12 cellular contexts compared by ENCODE assay signal in the genomic region with DNA sequence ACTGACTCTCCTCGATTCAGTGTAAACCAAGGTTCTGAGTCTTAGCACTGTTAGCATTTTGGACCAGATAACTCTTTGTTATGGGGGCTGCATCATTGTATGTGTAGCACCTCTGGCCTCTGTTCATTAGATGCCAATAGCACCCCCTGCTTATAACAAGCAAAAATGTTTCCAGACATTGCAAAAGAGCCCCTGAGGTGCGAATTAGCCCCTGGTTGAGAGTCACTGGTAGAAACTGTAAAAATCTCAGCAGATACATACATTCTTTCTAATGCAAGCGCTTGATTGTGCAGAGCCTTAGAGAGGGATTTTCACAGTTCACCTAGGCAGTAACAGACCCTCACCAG. TPM values are rescaled to one million over a fixed set of nuclear protein-coding genes. Genes with fewer than 3 reads are reported as not detected.
A peak's percentile ranks its signal among the peaks of the same experiment; 100 is the strongest.
DNase-seq lines count a peak whose midpoint lies in the region; ATAC-seq, FAIRE-seq and TF ChIP-seq lines count a peak whose summit lies in the region.
"Had no signal": no experiment of that assay in that cellular context is flagged by ENCODE, and none has a peak within 500 bp of the region (broad histone marks: within the 10 kb centered on the region; RNA-seq: fewer than 3 reads in every experiment).

No MANE protein-coding gene starts in this region.

- no peaks in the 10 kb centered on the region for H3K9me3 ChIP-seq in BLaER1 treated with 17β-estradiol and CSF1 and Interleukin-3, amounts not matched to agents 10 nM and 100 nM (replicated peaks in 1 of 11)
- no peaks in the 10 kb centered on the region for H3K9me3 ChIP-seq in PC-3 (ENCODE audit: low read length)
- H3K9me3 ChIP-seq in osteoblast (ENCODE audit: low read depth, low read length) = no peaks in the 10 kb centered on the region
- H3K9me3 ChIP-seq: testis had no signal

- no peaks in the 10 kb centered on the region for H3K27me3 ChIP-seq in BLaER1 treated with 17β-estradiol and CSF1 and Interleukin-3, amounts not matched to agents 10 nM and 100 nM
- no peaks in the 10 kb centered on the region for H3K27me3 ChIP-seq in PC-3 (ENCODE audit: low read length)
- H3K27me3 ChIP-seq in osteoblast (ENCODE audit: insufficient read depth, low read length) = no peaks in the 10 kb centered on the region
- H3K27me3 ChIP-seq: testis had no signal

- intact Hi-C loops in PC-3 (cut with micrococcal nuclease) = loop anchor here (2.0 to 5.0 kb wide), 3 partner anchors 206 to 438 kb away; no protein-coding TSS in a partner anchor

- H3K4me1 ChIP-seq in BLaER1 treated with 17β-estradiol and CSF1 and Interleukin-3, amounts not matched to agents 10 nM and 100 nM = peaks cover 73 to 97% (median 89%) of the 10 kb centered on the region in 10 experiments
- H3K4me1 ChIP-seq in PC-3 (ENCODE audit: insufficient read depth, low read length) (peaks cover 70% of the 10 kb centered on the region), osteoblast (ENCODE audit: insufficient read depth, low read length) (peaks cover 28% of the 10 kb centered on the region)

- no peaks in the 10 kb centered on the region for H3K9me2 ChIP-seq in PC-3 (replicated peaks; ENCODE audit: low read length)

- H3K36me3 Mint-ChIP-seq in glutamatergic neuron (ENCODE audit: unreplicated experiment) = no peaks in the 10 kb centered on the region

- no peak for ATAC-seq in PC-3
- no peak for ATAC-seq in GM19023 (IDR thresholded peaks at IDR 0.05; ENCODE audit: unreplicated experiment)
- no peak for ATAC-seq in HG02610 (IDR thresholded peaks at IDR 0.05; ENCODE audit: unreplicated experiment)
- ATAC-seq: left colon had no signal

- peaks cover 0 to 38% (median 0%) of the 10 kb centered on the region in 11 experiments; a peak in 7 of 22 replicates for H3K36me3 ChIP-seq in BLaER1 treated with 17β-estradiol and CSF1 and Interleukin-3, amounts not matched to agents 10 nM and 100 nM
- H3K36me3 ChIP-seq in PC-3 (ENCODE audit: low read depth, low read length) (no peaks in the 10 kb centered on the region), osteoblast (ENCODE audit: insufficient read depth, low read length) (no peaks in the 10 kb centered on the region)

- H4K20me1 ChIP-seq in BLaER1 treated with 17β-estradiol and CSF1 and Interleukin-3, amounts not matched to agents 10 nM and 100 nM = peaks cover 0 to 76% (median 10%) of the 10 kb centered on the region in 11 experiments; a peak in 14 of 22 replicates
- H4K20me1 ChIP-seq in PC-3 (ENCODE audit: low read length) (peaks cover 66% of the 10 kb centered on the region), osteoblast (ENCODE audit: insufficient read depth, low read length) (no peaks in the 10 kb centered on the region)

- H3K9ac ChIP-seq in BLaER1 treated with 17β-estradiol and CSF1 and Interleukin-3, amounts not matched to agents 10 nM and 100 nM = peak overlapping the region; percentile 29 to 88 (median 84); a peak in 21 of 22 replicates
- peak overlapping the region; percentile 41 for H3K9ac ChIP-seq in PC-3 (ENCODE audit: low read length)

- peak; percentile 27; the same call in 1 of the 2 replicates for TF ChIP-seq CTCF in PC-3 (conservative IDR thresholded peaks at IDR 0.05; ENCODE audit: low read depth, low read length)
- no peak for TF ChIP-seq CTCF in osteoblast (IDR thresholded peaks at IDR 0.05; ENCODE audit: extremely low read depth, low read depth, low read length)
- no peak for TF ChIP-seq CTCF in glutamatergic neuron (IDR thresholded peaks at IDR 0.05; ENCODE audit: partially characterized antibody, unreplicated experiment)

- H3K27ac ChIP-seq in BLaER1 treated with 17β-estradiol and CSF1 and Interleukin-3, amounts not matched to agents 10 nM and 100 nM = peak overlapping the region in 10 of 11 experiments; percentile 3 to 91 (median 57); a peak in 15 of 22 replicates
- H3K27ac ChIP-seq in PC-3 (ENCODE audit: low read length) (no peak overlapping the region), epithelial cell of prostate (peak overlapping the region; percentile 89), osteoblast (ENCODE audit: low read depth, low read length) (no peak overlapping the region)
- H3K27ac ChIP-seq: testis had no signal

- peak overlapping the region; percentile 64 to 84 (median 73) for H3K4me3 ChIP-seq in BLaER1 treated with 17β-estradiol and CSF1 and Interleukin-3, amounts not matched to agents 10 nM and 100 nM
- H3K4me3 ChIP-seq in PC-3 (ENCODE audit: low read length) (peak overlapping the region; percentile 73), osteoblast (ENCODE audit: insufficient read depth, low read length) (peak overlapping the region; percentile 83)
- H3K4me3 ChIP-seq: testis had no signal

- FAIRE-seq in RCC 7860 (lab: Jason Lieb, UNC) = no peak

- peaks cover 11% of the 10 kb centered on the region for H3K27me3 Mint-ChIP-seq in glutamatergic neuron (ENCODE audit: unreplicated experiment)

- H3K9me3 Mint-ChIP-seq in glutamatergic neuron (ENCODE audit: unreplicated experiment) = no peaks in the 10 kb centered on the region

- peak overlapping the region; percentile 88 to 99 (median 97) for H3K4me2 ChIP-seq in BLaER1 treated with 17β-estradiol and CSF1 and Interleukin-3, amounts not matched to agents 10 nM and 100 nM
- peak overlapping the region; percentile 89 for H3K4me2 ChIP-seq in PC-3 (ENCODE audit: low read length)
- peak overlapping the region; percentile 91 for H3K4me2 ChIP-seq in osteoblast (ENCODE audit: insufficient read depth, low read length)

- H2AFZ ChIP-seq in PC-3 (ENCODE audit: low read length) (no peak overlapping the region), osteoblast (ENCODE audit: low read length) (peak overlapping the region; percentile 39)

- peaks cover 75% of the 10 kb centered on the region for H3K79me2 ChIP-seq in PC-3 (ENCODE audit: low read length)
- peaks cover 68% of the 10 kb centered on the region for H3K79me2 ChIP-seq in osteoblast (ENCODE audit: insufficient read depth, low read length)

- H3F3A ChIP-seq in PC-3 (ENCODE audit: low read length, unreplicated experiment) = no peaks in the 10 kb centered on the region

- H3K27ac Mint-ChIP-seq in glutamatergic neuron (ENCODE audit: unreplicated experiment) = no peak overlapping the region

- DNase-seq in PC-3 (no peak), epithelial cell of prostate (ENCODE audit: low read depth, low spot score) (no peak), osteoblast (ENCODE audit: insufficient read length, low spot score, missing footprints) (no peak), RCC 7860 (ENCODE audit: low spot score) (no peak), glutamatergic neuron (no peak)
- DNase-seq: activated effector memory CD4-positive, alpha-beta T cell treated with anti-CD3 and anti-CD28 coated beads, Interleukin-2, amount 50 U/mL, for 16 hours; erythroblast; left colon; testis had no signal

- no TSS peak for BruUV-seq in PC-3 (replicated peaks; lab: Mats Ljungman, UMichigan)

- CTCF ChIA-PET in PC-3 (lab: Charles Lee) = interaction anchor here (0.5 to 3.3 kb wide), 8 partner anchors 88 to 296 kb away, joined by 3 to 33 read pairs (median 3); no protein-coding TSS in a partner anchor

- H3K4me1 Mint-ChIP-seq in glutamatergic neuron (ENCODE audit: low read depth, unreplicated experiment) = no peaks in the 10 kb centered on the region

- H3K4me3 Mint-ChIP-seq in glutamatergic neuron (ENCODE audit: unreplicated experiment) = no peak overlapping the region

- POLR2A ChIA-PET in PC-3 (lab: Charles Lee; ENCODE audit: unreplicated experiment) = interaction anchor here (0.6 to 0.7 kb wide), 2 partner anchors 141 to 167 kb away, joined by 3 to 5 read pairs; no protein-coding TSS in a partner anchor

RNA-seq across cellular contexts. Expression of gene ADRB2, which starts 2.8 kb away (rescaled TPM):
- total RNA-seq in PC-3 (2014; rRNA removed) = 41.1 and 42.1 TPM in 2 replicates
- under 0.01 and 0.29 TPM in 2 replicates for total RNA-seq in osteoblast
- total RNA-seq in glutamatergic neuron (ENCODE audit: unreplicated experiment) = not detected

Comparison
In these comparisons a context has a peak if more than half of its experiments do, and no peak if none do; other contexts are left out.
1. H3K27ac ChIP-seq: peak in BLaER1 treated with 17β-estradiol and CSF1 and Interleukin-3, amounts not matched to agents 10 nM and 100 nM (10 of 11) and epithelial cell of prostate (single experiment); none in PC-3 (single experiment) and osteoblast (single experiment).
2. RNA of gene ADRB2, which starts 2.8 kb away (total RNA-seq): 41.1 to 42.1 TPM in PC-3; not detected in glutamatergic neuron (single experiment) and under 0.01 to 0.29 TPM in osteoblast; every median in the first group is over 10 times any median in the second.
3. Peak in every context shown above with its lines, with median percentiles within 50 percentile points of each other: H3K4me2 ChIP-seq and H3K4me3 ChIP-seq.